6 cellular contexts compared by ENCODE assay signal in genomic region chr19:49916839-49917733, GRCh38. TPM values are rescaled to one million over a fixed set of nuclear protein-coding genes. Genes with fewer than 3 reads are reported as not detected.
DNase-seq lines count a peak whose midpoint lies in the region; ATAC-seq lines count a peak whose summit lies in the region.

No MANE protein-coding gene starts in this region.

- H3K9me3 Mint-ChIP-seq in activated CD8-positive, alpha-beta memory T cell treated with anti-CD3 and anti-CD28 coated beads, Interleukin-2, amount 10 ng/mL, durations not matched to agents 7 days and 5 days (ENCODE audit: low read depth) = no peaks in the 10 kb centered on the region
- no peaks in the 10 kb centered on the region for H3K9me3 Mint-ChIP-seq in stimulated activated memory B cell treated with anti-CD40 and anti-IgM and Interleukin-4, amounts not matched to agents 10 μg/mL and 1 μg/mL and 100 μg/mL, for 72 hours

- no peak for ATAC-seq in activated CD8-positive, alpha-beta memory T cell treated with anti-CD3 and anti-CD28 coated beads, Interleukin-2, amount 10 ng/mL, durations not matched to agents 7 days and 5 days
- peak; percentile 73 for ATAC-seq in stimulated activated memory B cell treated with anti-CD40 and anti-IgM and Interleukin-4, amounts not matched to agents 10 μg/mL and 1 μg/mL and 100 μg/mL, for 72 hours

- no peak overlapping the region for H3K4me3 Mint-ChIP-seq in activated CD8-positive, alpha-beta memory T cell treated with anti-CD3 and anti-CD28 coated beads, Interleukin-2, amount 10 ng/mL, durations not matched to agents 7 days and 5 days
- peak overlapping the region; percentile 74 for H3K4me3 Mint-ChIP-seq in stimulated activated memory B cell treated with anti-CD40 and anti-IgM and Interleukin-4, amounts not matched to agents 10 μg/mL and 1 μg/mL and 100 μg/mL, for 72 hours

- H3K36me3 Mint-ChIP-seq in activated CD8-positive, alpha-beta memory T cell treated with anti-CD3 and anti-CD28 coated beads, Interleukin-2, amount 10 ng/mL, durations not matched to agents 7 days and 5 days = peaks cover 58% of the 10 kb centered on the region
- peaks cover 78% of the 10 kb centered on the region for H3K36me3 Mint-ChIP-seq in stimulated activated memory B cell treated with anti-CD40 and anti-IgM and Interleukin-4, amounts not matched to agents 10 μg/mL and 1 μg/mL and 100 μg/mL, for 72 hours

- no peak for DNase-seq in activated CD8-positive, alpha-beta memory T cell treated with anti-CD3 and anti-CD28 coated beads, Interleukin-2, amount 10 ng/mL, durations not matched to agents 7 days and 5 days
- DNase-seq in activated CD8-positive, alpha-beta memory T cell treated with anti-CD3 and anti-CD28 coated beads, Interleukin-2, amount 50 U/mL, for 48 hours = no peak
- DNase-seq in cerebellar cortex (ENCODE audit: low spot score) = peak; percentile 29
- DNase-seq in hippocampal formation (lab: John Stamatoyannopoulos, UW) = no peak
- no peak for DNase-seq in COLO668 (lab: John Stamatoyannopoulos, UW; ENCODE audit: unreplicated experiment)

- peak overlapping the region; percentile 41 for H3K27ac Mint-ChIP-seq in activated CD8-positive, alpha-beta memory T cell treated with anti-CD3 and anti-CD28 coated beads, Interleukin-2, amount 10 ng/mL, durations not matched to agents 7 days and 5 days
- H3K27ac Mint-ChIP-seq in stimulated activated memory B cell treated with anti-CD40 and anti-IgM and Interleukin-4, amounts not matched to agents 10 μg/mL and 1 μg/mL and 100 μg/mL, for 72 hours = peak overlapping the region; percentile 92

- CTCF ChIA-PET in activated CD8-positive, alpha-beta memory T cell treated with anti-CD3 and anti-CD28 coated beads, Interleukin-2, amount 10 ng/mL, durations not matched to agents 7 days and 5 days (lab: Charles Lee) = interaction anchor here (1.1 kb wide), 1 partner anchor 27 kb away, joined by 3 read pairs; no protein-coding TSS in a partner anchor

- H3K4me1 Mint-ChIP-seq in activated CD8-positive, alpha-beta memory T cell treated with anti-CD3 and anti-CD28 coated beads, Interleukin-2, amount 10 ng/mL, durations not matched to agents 7 days and 5 days = peaks cover 47% of the 10 kb centered on the region
- peaks cover 90% of the 10 kb centered on the region for H3K4me1 Mint-ChIP-seq in stimulated activated memory B cell treated with anti-CD40 and anti-IgM and Interleukin-4, amounts not matched to agents 10 μg/mL and 1 μg/mL and 100 μg/mL, for 72 hours

- no peaks in the 10 kb centered on the region for H3K27me3 Mint-ChIP-seq in activated CD8-positive, alpha-beta memory T cell treated with anti-CD3 and anti-CD28 coated beads, Interleukin-2, amount 10 ng/mL, durations not matched to agents 7 days and 5 days
- H3K27me3 Mint-ChIP-seq in stimulated activated memory B cell treated with anti-CD40 and anti-IgM and Interleukin-4, amounts not matched to agents 10 μg/mL and 1 μg/mL and 100 μg/mL, for 72 hours = no peaks in the 10 kb centered on the region

RNA-seq across cellular contexts. Expression of gene ATF5, which starts 11.9 kb away (rescaled TPM):
- 10 to 100 TPM in 1 of 2 experiments, 1 to 10 TPM in 1; 8.4 to 13.7 TPM for total RNA-seq in activated CD8-positive, alpha-beta memory T cell treated with anti-CD3 and anti-CD28 coated beads, Interleukin-2, amount 10 ng/mL, durations not matched to agents 7 days and 5 days

RNA-seq across cellular contexts. Expression of gene NUP62, which starts 12.2 kb away (rescaled TPM):
- 100 to 1,000 TPM; 128 to 192 TPM for total RNA-seq in activated CD8-positive, alpha-beta memory T cell treated with anti-CD3 and anti-CD28 coated beads, Interleukin-2, amount 10 ng/mL, durations not matched to agents 7 days and 5 days

RNA-seq across cellular contexts. Expression of gene IL4I1, which starts 20.4 kb away (rescaled TPM):
- total RNA-seq in activated CD8-positive, alpha-beta memory T cell treated with anti-CD3 and anti-CD28 coated beads, Interleukin-2, amount 10 ng/mL, durations not matched to agents 7 days and 5 days = 10 to 100 TPM in 1 of 2 experiments, 1 to 10 TPM in 1; 1.7 to 12.3 TPM

RNA-seq across cellular contexts. Expression of gene TBC1D17, which starts 39.6 kb away (rescaled TPM):
- 10 to 100 TPM; 26.2 to 39.3 TPM for total RNA-seq in activated CD8-positive, alpha-beta memory T cell treated with anti-CD3 and anti-CD28 coated beads, Interleukin-2, amount 10 ng/mL, durations not matched to agents 7 days and 5 days

RNA-seq across cellular contexts. Expression of gene AKT1S1, which starts 39.9 kb away (rescaled TPM):
- 10 to 100 TPM; 13.4 to 21.2 TPM for total RNA-seq in activated CD8-positive, alpha-beta memory T cell treated with anti-CD3 and anti-CD28 coated beads, Interleukin-2, amount 10 ng/mL, durations not matched to agents 7 days and 5 days
